Comparison of ENCODE assay signal across 11 cellular contexts in genomic region chrX:23373129-23373804, GRCh38. TPM values are rescaled to one million over a fixed set of nuclear protein-coding genes. Genes with fewer than 3 reads are reported as not detected.
A peak's percentile ranks its signal among the peaks of the same experiment; 100 is the strongest.
DNase-seq lines count a peak whose midpoint lies in the region; ATAC-seq and TF ChIP-seq lines count a peak whose summit lies in the region.
"Had no signal": no experiment of that assay in that cellular context is flagged by ENCODE, and none has a peak within 500 bp of the region (broad histone marks: within the 10 kb centered on the region; RNA-seq: fewer than 3 reads in every experiment).

No MANE protein-coding gene starts in this region.

- TF ChIP-seq CTCF in lower lobe of right lung (IDR thresholded peaks at IDR 0.05) = no peak

- no peaks in the 10 kb centered on the region for H3K27me3 ChIP-seq in lower lobe of right lung (ENCODE audit: low read depth)

- intact Hi-C loops in lower lobe of right lung (cut with DNase I) = no loop called here

- no peak overlapping the region for H3K27ac ChIP-seq in lower lobe of right lung
- H3K27ac ChIP-seq: SK-N-MC had no signal

- H3K36me3 ChIP-seq in lower lobe of right lung = no peaks in the 10 kb centered on the region

- no peaks in the 10 kb centered on the region for H3K9me3 ChIP-seq in lower lobe of right lung

- ATAC-seq in lower lobe of right lung = peak; percentile 35 to 64
- no peak for ATAC-seq in HG03095 (IDR thresholded peaks at IDR 0.05; ENCODE audit: unreplicated experiment)
- no peak for ATAC-seq in GM21360 (IDR thresholded peaks at IDR 0.05; ENCODE audit: unreplicated experiment)

- no peak overlapping the region for H3K4me3 ChIP-seq in lower lobe of right lung
- H3K4me3 ChIP-seq: SK-N-MC had no signal

- DNase-seq in A172 (ENCODE audit: low spot score) (peak; percentile 79), LHCN-M2 (ENCODE audit: low read depth) (peak; percentile 84), dedifferentiated amniotic fluid mesenchymal stem cell (ENCODE audit: extremely low spot score) (peak; percentile 31), lower lobe of right lung (no peak), SIG-M5 treated with dmso at 0.1 percent for 504 hours (lab: John Stamatoyannopoulos, UW; ENCODE audit: unreplicated experiment) (no peak)
- DNase-seq in stimulated activated CD4-positive, alpha-beta T cell treated with anti-CD3 and anti-CD28 coated beads, Interleukin-12 subunit alpha, Interleukin-12 subunit beta, amount 100 ng/mL, for 4 hours = no peak
- DNase-seq: NCI-H2029 treated with DMSO at 0.1 percent for 48 hours, nephron progenitor cell had no signal

- H3K4me1 ChIP-seq in lower lobe of right lung = no peaks in the 10 kb centered on the region

RNA-seq across cellular contexts. Expression of gene PTCHD1, which starts 38.6 kb away (rescaled TPM):
- not detected in 2 replicates for total RNA-seq in A172 (2014; rRNA removed; shearing (Covaris generic))
- total RNA-seq in LHCN-M2 (2014; rRNA removed) (not detected in 2 replicates), lower lobe of right lung (0.83 TPM)
- not detected for polyA plus RNA-seq in LHCN-M2 (2012)

Comparison
In these comparisons a context has a peak if more than half of its experiments do, and no peak if none do; other contexts are left out.
1. DNase-seq: peak in A172 (single experiment), LHCN-M2 (single experiment) and dedifferentiated amniotic fluid mesenchymal stem cell (single experiment); none in lower lobe of right lung (single experiment), SIG-M5 treated with dmso at 0.1 percent for 504 hours (single experiment) and stimulated activated CD4-positive, alpha-beta T cell treated with anti-CD3 and anti-CD28 coated beads, Interleukin-12 subunit alpha, Interleukin-12 subunit beta, amount 100 ng/mL, for 4 hours (single experiment).
2. ATAC-seq: peak in lower lobe of right lung (2 of 2); none in HG03095 (single experiment) and GM21360 (single experiment).